In genomic region chr6:31663961-31664789, GRCh38 we compare ENCODE assay signal across 7 cellular contexts. TPM values are rescaled to one million over a fixed set of nuclear protein-coding genes. Genes with fewer than 3 reads are reported as not detected.
DNase-seq lines count a peak whose midpoint lies in the region; ATAC-seq and TF ChIP-seq lines count a peak whose summit lies in the region.

No MANE protein-coding gene starts in this region.

- H2AK5ac ChIP-seq in mesenchymal stem cell (ENCODE audit: low read length, severe bottlenecking): peak overlapping the region; percentile 82

- H3K18ac ChIP-seq in mesenchymal stem cell (ENCODE audit: low read depth in 1 of 2, low read length in 2 of 2): peak overlapping the region; percentile 91 to 92

- H2BK15ac ChIP-seq in mesenchymal stem cell (ENCODE audit: low read depth, poor library complexity, severe bottlenecking): peak overlapping the region; percentile 14

- peak overlapping the region; percentile 93 to 94 for H3K4ac ChIP-seq in mesenchymal stem cell (ENCODE audit: low read depth in 1 of 2, low read length in 2 of 2)

- peak overlapping the region; percentile 86 for H4K91ac ChIP-seq in mesenchymal stem cell (ENCODE audit: low read length)

- H3K36me3 ChIP-seq in NT2/D1 (ENCODE audit: insufficient read depth, insufficient read length, low read length) (peaks cover 55% of the 10 kb centered on the region), mesenchymal stem cell (ENCODE audit: control insufficient read depth in 1 of 2, insufficient read depth in 2 of 2, low read depth in 1 of 2, low read length in 2 of 2) (peaks cover 39 to 46% of the 10 kb centered on the region in 2 experiments), upper lobe of right lung (peaks cover 40% of the 10 kb centered on the region)

- H3K27me3 ChIP-seq in NT2/D1 (ENCODE audit: insufficient read depth, insufficient read length) (no peaks in the 10 kb centered on the region), mesenchymal stem cell (ENCODE audit: control insufficient read depth in 1 of 2, insufficient read depth in 1 of 2, low read length in 2 of 2) (no peaks in the 10 kb centered on the region), upper lobe of right lung (no peaks in the 10 kb centered on the region)

- ATAC-seq in upper lobe of right lung: no peak
- ATAC-seq in GM21723 (IDR thresholded peaks at IDR 0.05; ENCODE audit: unreplicated experiment): no peak

- H3K4me2 ChIP-seq in mesenchymal stem cell (ENCODE audit: low read length, poor library complexity, severe bottlenecking): peak overlapping the region; percentile 90

- H2BK5ac ChIP-seq in mesenchymal stem cell (ENCODE audit: low read depth, low read length, poor library complexity, severe bottlenecking): peak overlapping the region; percentile 52

- 19% methylated on average over 17 of the region's 17 CpGs for WGBS in mesenchymal stem cell

- peak overlapping the region; percentile 2 for H2AFZ ChIP-seq in mesenchymal stem cell (ENCODE audit: low read depth, low read length)

- intact Hi-C loops in upper lobe of right lung (cut with DNase I): no loop called here

- peak overlapping the region; percentile 95 for H3K27ac ChIP-seq in caudate nucleus (ENCODE audit: low read depth, low read length)
- H3K27ac ChIP-seq in mesenchymal stem cell (ENCODE audit: low read length, poor library complexity, severe bottlenecking): peak overlapping the region; percentile 89
- H3K27ac ChIP-seq in upper lobe of right lung: peak overlapping the region; percentile 93

- DNase-seq in NT2/D1 (ENCODE audit: low read depth, low spot score): no peak
- peak in 1 of 61 donors; percentile 7 for DNase-seq in caudate nucleus (lab: John Stamatoyannopoulos, UW)
- DNase-seq in mesenchymal stem cell: peak; percentile 89
- no peak for DNase-seq in upper lobe of right lung
- DNase-seq in NCI-H2227 treated with DMSO at 0.1 percent for 48 hours (lab: John Stamatoyannopoulos, UW): no peak

- peak overlapping the region; percentile 65 for H2BK120ac ChIP-seq in mesenchymal stem cell (ENCODE audit: low read depth, low read length)

- TF ChIP-seq CTCF in GM12875 (IDR thresholded peaks at IDR 0.05; ENCODE audit: borderline replicate concordance, insufficient read depth, low read depth, low read length) (no peak), upper lobe of right lung (IDR thresholded peaks at IDR 0.05) (no peak)

- H3K14ac ChIP-seq in mesenchymal stem cell (ENCODE audit: low read length in 2 of 2): peak overlapping the region in 1 of 2 experiments; percentile 62

- peak overlapping the region; percentile 55 to 73 for H2BK12ac ChIP-seq in mesenchymal stem cell (ENCODE audit: low read length in 2 of 2)

- no peaks in the 10 kb centered on the region for H3K9me3 ChIP-seq in NT2/D1 (ENCODE audit: insufficient read depth, low read length)
- H3K9me3 ChIP-seq in mesenchymal stem cell (ENCODE audit: control insufficient read depth, low read length): no peaks in the 10 kb centered on the region
- no peaks in the 10 kb centered on the region for H3K9me3 ChIP-seq in upper lobe of right lung

- H3K4me1 ChIP-seq in NT2/D1 (ENCODE audit: insufficient read depth, insufficient read length) (peaks cover 6% of the 10 kb centered on the region), mesenchymal stem cell (ENCODE audit: control insufficient read depth, insufficient read depth, low read depth, low read length) (peaks cover 29% of the 10 kb centered on the region), upper lobe of right lung (peaks cover 38% of the 10 kb centered on the region)

- peak overlapping the region in 1 of 2 experiments; percentile 37 for H3K23ac ChIP-seq in mesenchymal stem cell (ENCODE audit: low read length in 2 of 2)

- H3K79me1 ChIP-seq in mesenchymal stem cell (replicated peaks; ENCODE audit: low read length, poor library complexity, severe bottlenecking): peaks cover 24% of the 10 kb centered on the region

- H3K9ac ChIP-seq in NT2/D1 (ENCODE audit: insufficient read length, low read depth) (peak overlapping the region; percentile 99), mesenchymal stem cell (ENCODE audit: low read length) (peak overlapping the region; percentile 97)

- H3K4me3 ChIP-seq in GM12875 (ENCODE audit: low read depth, low read length) (peak overlapping the region; percentile 68), NT2/D1 (ENCODE audit: insufficient read length, low read depth) (peak overlapping the region; percentile 75), mesenchymal stem cell (ENCODE audit: insufficient read depth in 1 of 2, low read depth in 1 of 2, low read length in 2 of 2) (peak overlapping the region; percentile 49 to 97), upper lobe of right lung (peak overlapping the region; percentile 63)

- H4K8ac ChIP-seq in mesenchymal stem cell (ENCODE audit: low read length): peak overlapping the region; percentile 82

RNA-seq across cellular contexts. Expression of gene GPANK1, which starts 0.6 kb away (rescaled TPM):
- 26.2 TPM for polyA plus RNA-seq in mesenchymal stem cell (2013, experiment 1 of 2)
- polyA plus RNA-seq in mesenchymal stem cell (2013, experiment 2 of 2): 26.2 TPM
- 13.9 TPM for total RNA-seq in upper lobe of right lung

RNA-seq across cellular contexts. Expression of gene CSNK2B, which starts 1.7 kb away (rescaled TPM):
- polyA plus RNA-seq in mesenchymal stem cell (2013, experiment 1 of 2): 256 TPM
- 256 TPM for polyA plus RNA-seq in mesenchymal stem cell (2013, experiment 2 of 2)
- 114 TPM for total RNA-seq in upper lobe of right lung

RNA-seq across cellular contexts. Expression of gene C6orf47, which starts 3.6 kb away (rescaled TPM):
- 11.3 TPM for polyA plus RNA-seq in mesenchymal stem cell (2013, experiment 1 of 2)
- polyA plus RNA-seq in mesenchymal stem cell (2013, experiment 2 of 2): 11.4 TPM
- total RNA-seq in upper lobe of right lung: 25.6 TPM

RNA-seq across cellular contexts. Expression of gene LY6G5B, which starts 5.6 kb away (rescaled TPM):
- 6.8 TPM for polyA plus RNA-seq in mesenchymal stem cell (2013, experiment 1 of 2)
- 5.5 TPM for polyA plus RNA-seq in mesenchymal stem cell (2013, experiment 2 of 2)
- 12.6 TPM for total RNA-seq in upper lobe of right lung

RNA-seq across cellular contexts. Expression of gene APOM, which starts 8.5 kb away (rescaled TPM):
- polyA plus RNA-seq in mesenchymal stem cell (2013, experiment 1 of 2): 2.3 TPM
- polyA plus RNA-seq in mesenchymal stem cell (2013, experiment 2 of 2): 2.2 TPM
- 2.6 TPM for total RNA-seq in upper lobe of right lung
